In genomic region chr2:42673989-42674564, GRCh38 we compare ENCODE assay signal across 20 cellular contexts.
DNase-seq lines count a peak whose midpoint lies in the region; ATAC-seq, FAIRE-seq and TF ChIP-seq lines count a peak whose summit lies in the region.
"Had no signal": no experiment of that assay in that cellular context is flagged by ENCODE, and none has a peak within 500 bp of the region (broad histone marks: within the 10 kb centered on the region; RNA-seq: fewer than 3 reads in every experiment).

No MANE protein-coding gene starts in this region.

- no CpG with 5 or more reads among the region's 1 CpG for WGBS in H9 (ENCODE audit: extremely low coverage, insufficient read length, low lambda C conversion rate)
- WGBS in body of pancreas, 2 donors: 96 to 100% methylated on average over 1 of the region's 1 CpG

- no peak overlapping the region for H4K5ac ChIP-seq in H9 (ENCODE audit: insufficient read length, low read depth, low read length)

- no peak overlapping the region for H3K18ac ChIP-seq in H9 (ENCODE audit: insufficient read length, low read depth, low read length)

- H2BK15ac ChIP-seq in H9 (ENCODE audit: low read depth, low read length): no peak overlapping the region

- H3K27ac ChIP-seq in H9 (ENCODE audit: insufficient read length, low read depth, low read length) (no peak overlapping the region), body of pancreas (no peak overlapping the region)
- H3K27ac ChIP-seq: RWPE1 had no signal

- no peaks in the 10 kb centered on the region for H3K4me1 ChIP-seq in H9 (ENCODE audit: insufficient read depth, low read length)
- no peaks in the 10 kb centered on the region for H3K4me1 ChIP-seq in body of pancreas
- H3K4me1 ChIP-seq: BE2C had no signal

- H3K36me3 Mint-ChIP-seq in H9 (ENCODE audit: insufficient read depth in 1 of 3, low read depth in 3 of 3) (peaks cover 16 to 56% (median 45%) of the 10 kb centered on the region in 3 experiments), brain (peaks cover 30% of the 10 kb centered on the region)

- no peak overlapping the region for H3K4ac ChIP-seq in H9 (ENCODE audit: low read depth, low read length)

- H3K9me3 ChIP-seq in H9 (ENCODE audit: control insufficient read depth, low read depth, low read length) (no peaks in the 10 kb centered on the region), body of pancreas (no peaks in the 10 kb centered on the region)
- H3K9me3 ChIP-seq: BE2C had no signal

- H3T11ph ChIP-seq in H9 (ENCODE audit: low read length): no peak overlapping the region

- no peak overlapping the region for H2BK5ac ChIP-seq in H9 (ENCODE audit: insufficient read length, low read length)

- TF ChIP-seq POLR2A in body of pancreas (IDR thresholded peaks at IDR 0.05): no peak

- intact Hi-C loops in body of pancreas (cut with DNase I): no loop called here

- no peak overlapping the region for H2AFZ ChIP-seq in H9 (ENCODE audit: low read length)

- H3K9ac ChIP-seq in H9 (ENCODE audit: extremely low read depth, insufficient read length, low read length): no peak overlapping the region

- FAIRE-seq in GM18507 (lab: Jason Lieb, UNC): peak; percentile 44

- H4K20me1 ChIP-seq in H9 (ENCODE audit: control insufficient read depth, insufficient read depth, insufficient read length): no peaks in the 10 kb centered on the region

- ATAC-seq in left lobe of liver: peak; percentile 19
- no peak for ATAC-seq in HG03025 (IDR thresholded peaks at IDR 0.05; ENCODE audit: low FRiP score, unreplicated experiment)
- ATAC-seq in body of pancreas: no peak
- ATAC-seq: SK-N-SH treated with all-trans-retinoic acid at 6 μM for 48 hours, T-cell had no signal

- H3K4me2 ChIP-seq in H9 (ENCODE audit: insufficient read depth, insufficient read length, low read length): no peak overlapping the region

- H3K4me1 Mint-ChIP-seq in H9 (peaks cover 12% of the 10 kb centered on the region in 2 experiments), brain (peaks cover 5% of the 10 kb centered on the region)

- no peak overlapping the region for H4K8ac ChIP-seq in H9 (replicated peaks; ENCODE audit: insufficient read length, low read depth, low read length)

- TF ChIP-seq CTCF in H9 (conservative IDR thresholded peaks at IDR 0.05): no peak
- no peak for TF ChIP-seq CTCF in brain (conservative IDR thresholded peaks at IDR 0.05)
- no peak for TF ChIP-seq CTCF in body of pancreas (IDR thresholded peaks at IDR 0.05)

- H3K4me3 Mint-ChIP-seq in H9: no peak overlapping the region
- H3K4me3 Mint-ChIP-seq in brain: peak overlapping the region in 1 of 5 experiments; percentile 51
- H3K4me3 Mint-ChIP-seq: IgD-negative memory B cell, T-cell had no signal

- H2BK120ac ChIP-seq in H9 (ENCODE audit: low read depth, low read length, poor library complexity, severe bottlenecking): no peak overlapping the region

- H3K4me3 ChIP-seq in body of pancreas: no peak overlapping the region

- no peak overlapping the region for H2BK12ac ChIP-seq in H9 (ENCODE audit: insufficient read length, low read depth, low read length)

- H3K27me3 Mint-ChIP-seq in H9 (ENCODE audit: low read depth) (no peaks in the 10 kb centered on the region; the same call in 1 of the 2 replicates), brain (no peaks in the 10 kb centered on the region)
- H3K27me3 Mint-ChIP-seq: IgD-negative memory B cell, T-cell had no signal

- H4K91ac ChIP-seq in H9 (ENCODE audit: insufficient read length, low read depth, low read length): no peak overlapping the region

- peaks cover 2% of the 10 kb centered on the region; the same call in 1 of the 2 replicates for H3K79me2 ChIP-seq in H9 (ENCODE audit: insufficient read depth, low read length)

- no peak overlapping the region for H2BK20ac ChIP-seq in H9 (ENCODE audit: low read depth, low read length, poor library complexity, severe bottlenecking)

- no peak overlapping the region for H3K14ac ChIP-seq in H9 (ENCODE audit: insufficient read depth, low read length)

- no peak overlapping the region for H2AK5ac ChIP-seq in H9 (ENCODE audit: insufficient read length, low read length)

- no peak overlapping the region for H3K23ac ChIP-seq in H9 (ENCODE audit: insufficient read length, low read depth, low read length)

- H3K56ac ChIP-seq in H9 (ENCODE audit: insufficient read length, low read depth, low read length): no peak overlapping the region

- H3K27me3 ChIP-seq in H9 (ENCODE audit: insufficient read depth, low read length) (no peaks in the 10 kb centered on the region), body of pancreas (no peaks in the 10 kb centered on the region)
- H3K27me3 ChIP-seq: BE2C had no signal

- H3K27ac Mint-ChIP-seq in H9 (peak overlapping the region in 2 of 3 experiments; percentile 44 to 72; a peak in 2 of 7 replicates), brain (peak overlapping the region in 3 of 5 experiments; percentile 42 to 95 (median 60))
- H3K27ac Mint-ChIP-seq: IgD-negative memory B cell, T-cell had no signal

- H3K23me2 ChIP-seq in H9 (ENCODE audit: insufficient read length, low read depth, low read length, poor library complexity, severe bottlenecking): no peaks in the 10 kb centered on the region

- no peak for DNase-seq in GM18507 (ENCODE audit: extremely low spot score, insufficient read length, low read depth)
- DNase-seq in H9: no peak
- no peak for DNase-seq in left lobe of liver (ENCODE audit: low spot score)
- DNase-seq in SHP77 treated with DMSO at 0.1 percent for 48 hours (lab: John Stamatoyannopoulos, UW): no peak
- DNase-seq in DMS153 (lab: John Stamatoyannopoulos, UW): no peak
- DNase-seq in body of pancreas: no peak
- DNase-seq: BE2C, DND-41, H7, Karpas-422, NCI-H1694 treated with DMSO at 0.1 percent for 48 hours, NCI-H510A, NCI-H748 treated with DMSO at 0.1 percent for 48 hours, SIG-M5, T-cell had no signal

- H3K9me3 Mint-ChIP-seq in H9 (no peaks in the 10 kb centered on the region), brain (peaks cover 0 to 4% (median 0%) of the 10 kb centered on the region in 5 experiments)
- H3K9me3 Mint-ChIP-seq: IgD-negative memory B cell, T-cell had no signal

- H3K79me1 ChIP-seq in H9 (ENCODE audit: insufficient read depth, low read depth, low read length, poor library complexity, severe bottlenecking): no peaks in the 10 kb centered on the region

- H3K36me3 ChIP-seq in body of pancreas (replicated peaks in 1 of 2; ENCODE audit: insufficient read depth in 1 of 2, low read depth in 2 of 2): no peaks in the 10 kb centered on the region
